In genomic region chr22:27101288-27101687, GRCh38 we compare ENCODE assay signal across 2 cellular contexts.
TF ChIP-seq lines count a peak whose summit lies in the region.

No MANE protein-coding gene starts in this region.

TF ChIP-seq in GM23338, 12 proteins besides CTCF, POLR2A, EP300 and RAD21:
- no peak for TF ChIP-seq JUNB (IDR thresholded peaks at IDR 0.05; ENCODE audit: unreplicated experiment)
- no peak for TF ChIP-seq REST (IDR thresholded peaks at IDR 0.05; ENCODE audit: unreplicated experiment)
- TF ChIP-seq ZNF114 (CRISPR knock-in tag; IDR thresholded peaks at IDR 0.05) = no peak
- no peak for TF ChIP-seq NANOG (IDR thresholded peaks at IDR 0.05; ENCODE audit: borderline replicate concordance)
- no peak for TF ChIP-seq EZH2 (IDR thresholded peaks at IDR 0.05; ENCODE audit: low read depth, unreplicated experiment)

TF ChIP-seq in H1, 55 proteins besides CTCF, POLR2A, EP300 and RAD21:
- TF ChIP-seq ATF2 (IDR thresholded peaks at IDR 0.05; ENCODE audit: low read length) (no peak), RBBP5 (IDR thresholded peaks at IDR 0.05; ENCODE audit: borderline replicate concordance, low read depth, low read length) (no peak), E2F6 (IDR thresholded peaks at IDR 0.05) (no peak), FOSL1 (IDR thresholded peaks at IDR 0.05; ENCODE audit: insufficient read depth, low read depth, low read length) (no peak), GABPA (IDR thresholded peaks at IDR 0.05; ENCODE audit: borderline replicate concordance, insufficient read depth, low read length) (no peak), TAF7 (optimal IDR thresholded peaks at IDR 0.05; ENCODE audit: borderline replicate concordance, low read depth, low read length) (no peak), NANOG (IDR thresholded peaks at IDR 0.05; ENCODE audit: insufficient read depth, low read depth, low read length, poor library complexity, severe bottlenecking) (no peak), SP2 (IDR thresholded peaks at IDR 0.05; ENCODE audit: low read length) (no peak), RFX5 (IDR thresholded peaks at IDR 0.05; ENCODE audit: borderline replicate concordance, low read depth, low read length) (no peak), ZNF274 (IDR thresholded peaks at IDR 0.05; ENCODE audit: borderline replicate concordance, extremely low read depth, low read length) (no peak)
